In genomic region chr12:49550853-49551252, GRCh38 we compare ENCODE assay signal across 19 cellular contexts. TPM values are rescaled to one million over a fixed set of nuclear protein-coding genes. Genes with fewer than 3 reads are reported as not detected.
"Had no signal": no experiment of that assay in that cellular context is flagged by ENCODE, and none has a peak within 500 bp of the region (broad histone marks: within the 10 kb centered on the region; RNA-seq: fewer than 3 reads in every experiment).

No MANE protein-coding gene starts in this region.

- H3K9me3 ChIP-seq: breast epithelium, mucosa of descending colon, thoracic aorta had no signal

- H3K27ac Mint-ChIP-seq: activated CD4-positive, alpha-beta memory T cell treated with anti-CD3 and anti-CD28 coated beads, Interleukin-2, amount 10 ng/mL, durations not matched to agents 7 days and 5 days; activated CD4-positive, alpha-beta T cell treated with anti-CD3 and anti-CD28 coated beads for 36 hours; activated T-helper 1 cell treated with anti-CD3 and anti-CD28 coated beads, Interleukin-12 subunit alpha, Interleukin-12 subunit beta, Interleukin-2, Interleukin-4 antibody, amounts not matched to agents 30 ng/mL and 10 ng/mL and 1 ng/mL, durations not matched to agents 14 hours and 24 hours and 36 hours; stimulated activated naive CD8-positive, alpha-beta T cell treated with anti-CD3 and anti-CD28 coated beads, Interleukin-15, amount 100 ng/mL, for 72 hours had no signal

- H3K27ac ChIP-seq: thoracic aorta, WERI-Rb-1 had no signal

- H3K4me3 ChIP-seq: breast epithelium, mucosa of descending colon, thoracic aorta had no signal

- FAIRE-seq: endometrium had no signal

- H3K27me3 Mint-ChIP-seq: stimulated activated naive CD8-positive, alpha-beta T cell treated with anti-CD3 and anti-CD28 coated beads, Interleukin-15, amount 100 ng/mL, for 72 hours had no signal

- H3K36me3 Mint-ChIP-seq: naive thymus-derived CD8-positive, alpha-beta T cell had no signal

- ATAC-seq: activated CD4-positive, alpha-beta T cell treated with anti-CD3 and anti-CD28 coated beads for 36 hours; esophagus mucosa; mucosa of descending colon; naive thymus-derived CD8-positive, alpha-beta T cell; stimulated activated naive CD8-positive, alpha-beta T cell treated with anti-CD3 and anti-CD28 coated beads, Interleukin-15, amount 100 ng/mL, for 72 hours had no signal

- DNase-seq: activated CD4-positive, alpha-beta memory T cell treated with anti-CD3 and anti-CD28 coated beads, Interleukin-2, amount 10 ng/mL, durations not matched to agents 7 days and 5 days; activated CD4-positive, alpha-beta T cell treated with anti-CD3 and anti-CD28 coated beads for 36 hours; activated CD8-positive, alpha-beta memory T cell treated with anti-CD3 and anti-CD28 coated beads, Interleukin-2, amount 50 U/mL, for 48 hours; activated naive CD4-positive, alpha-beta T cell treated with anti-CD3 and anti-CD28 coated beads for 36 hours; immature natural killer cell; mucosa of descending colon; naive thymus-derived CD8-positive, alpha-beta T cell; stimulated activated CD4-positive, alpha-beta T cell treated with anti-CD3 and anti-CD28 coated beads, Interleukin-4, amount 100 ng/mL, for 1 hour; stimulated activated CD8-positive, alpha-beta memory T cell treated with anti-CD3 and anti-CD28 coated beads, Interleukin-4, amount 100 ng/mL, for 48 hours; stimulated activated naive CD8-positive, alpha-beta T cell treated with anti-CD3 and anti-CD28 coated beads, Interleukin-15, amount 100 ng/mL, for 72 hours; T1000; WERI-Rb-1 had no signal

- H3K36me3 ChIP-seq: breast epithelium, thoracic aorta had no signal

- H3K4me3 Mint-ChIP-seq: activated CD4-positive, alpha-beta memory T cell treated with anti-CD3 and anti-CD28 coated beads, Interleukin-2, amount 10 ng/mL, durations not matched to agents 7 days and 5 days; activated CD4-positive, alpha-beta T cell treated with anti-CD3 and anti-CD28 coated beads for 36 hours; activated naive CD4-positive, alpha-beta T cell treated with anti-CD3 and anti-CD28 coated beads for 36 hours; activated T-helper 1 cell treated with anti-CD3 and anti-CD28 coated beads, Interleukin-12 subunit alpha, Interleukin-12 subunit beta, Interleukin-2, Interleukin-4 antibody, amounts not matched to agents 30 ng/mL and 10 ng/mL and 1 ng/mL, durations not matched to agents 14 hours and 24 hours and 36 hours had no signal

- H3K9me3 Mint-ChIP-seq: activated CD4-positive, alpha-beta memory T cell treated with anti-CD3 and anti-CD28 coated beads, Interleukin-2, amount 10 ng/mL, durations not matched to agents 7 days and 5 days; activated naive CD4-positive, alpha-beta T cell treated with anti-CD3 and anti-CD28 coated beads for 36 hours; activated T-helper 1 cell treated with anti-CD3 and anti-CD28 coated beads, Interleukin-12 subunit alpha, Interleukin-12 subunit beta, Interleukin-2, Interleukin-4 antibody, amounts not matched to agents 30 ng/mL and 10 ng/mL and 1 ng/mL, durations not matched to agents 14 hours and 24 hours and 36 hours; immature natural killer cell; naive thymus-derived CD8-positive, alpha-beta T cell; stimulated activated naive CD8-positive, alpha-beta T cell treated with anti-CD3 and anti-CD28 coated beads, Interleukin-15, amount 100 ng/mL, for 72 hours had no signal

RNA-seq across cellular contexts. Expression of gene KCNH3, which starts 12.0 kb away (rescaled TPM):
- total RNA-seq: esophagus mucosa, glomerular endothelial cell, lung microvascular endothelial cell had no signal

RNA-seq across cellular contexts. Expression of gene FAM186B, which starts 54.6 kb away (rescaled TPM):
- total RNA-seq: activated CD4-positive, alpha-beta memory T cell treated with anti-CD3 and anti-CD28 coated beads, Interleukin-2, amount 10 ng/mL, durations not matched to agents 7 days and 5 days had no signal
